ENCODE assay signal across 22 cellular contexts in genomic region chr3:69743975-69744374, GRCh38. TPM values are rescaled to one million over a fixed set of nuclear protein-coding genes. Genes with fewer than 3 reads are reported as not detected.
"Had no signal": no experiment of that assay in that cellular context is flagged by ENCODE, and none has a peak within 500 bp of the region (broad histone marks: within the 10 kb centered on the region; RNA-seq: fewer than 3 reads in every experiment).

No MANE protein-coding gene starts in this region.

- H3K27ac ChIP-seq: brain microvascular endothelial cell, cardiac muscle cell had no signal

- H3K4me3 ChIP-seq: cardiac muscle cell had no signal

- ATAC-seq: activated CD8-positive, alpha-beta memory T cell treated with anti-CD3 and anti-CD28 coated beads, Interleukin-2, amount 10 ng/mL, durations not matched to agents 7 days and 5 days; activated naive CD4-positive, alpha-beta T cell treated with anti-CD3 and anti-CD28 coated beads, Interleukin-2, amount 50 U/mL, for 72 hours; activated T-cell treated with anti-CD3 and anti-CD28 coated beads, Interleukin-2, amount 50 U/mL, for 4 hours; T-helper 17 cell had no signal

- H3K36me3 ChIP-seq: brain microvascular endothelial cell, cardiac muscle cell had no signal

- DNase-seq: activated B cell treated with CpG ODN at 0.5 μM for 24 hours; activated CD4-positive, alpha-beta T cell treated with anti-CD3 and anti-CD28 coated beads for 1 hour; activated CD4-positive, alpha-beta T cell treated with anti-CD3 and anti-CD28 coated beads, Interleukin-2, amount 10 ng/mL, durations not matched to agents 24 days and 14 days; activated CD4-positive, alpha-beta T cell treated with anti-CD3 and anti-CD28 coated beads, Interleukin-2, amount 50 U/mL, for 48 hours; activated CD8-positive, alpha-beta memory T cell treated with anti-CD3 and anti-CD28 coated beads, Interleukin-2, amount 10 ng/mL, durations not matched to agents 7 days and 5 days; activated effector memory CD4-positive, alpha-beta T cell treated with anti-CD3 and anti-CD28 coated beads, Interleukin-2, amount 50 U/mL, for 16 hours; activated naive CD4-positive, alpha-beta T cell treated with Interleukin-2 at 50 U/mL for 16 hours; activated T-cell treated with anti-CD3 and anti-CD28 coated beads, Interleukin-2, amount 50 U/mL, for 4 hours; brain microvascular endothelial cell; Kasumi-1; NCI-H146; NCI-H187 treated with DMSO at 0.1 percent for 48 hours; NCI-H2081 treated with DMSO at 0.1 percent for 48 hours; NCI-H446; NCI-H524 treated with DMSO at 0.1 percent for 48 hours; NCI-H748 treated with DMSO at 0.1 percent for 48 hours; SIG-M5; T-helper 17 cell; T-helper 9 cell had no signal

- H3K27me3 ChIP-seq: brain microvascular endothelial cell, cardiac muscle cell had no signal

RNA-seq across cellular contexts. Expression of gene MITF, which starts 4.7 kb away (rescaled TPM):
- total RNA-seq: activated B cell treated with CpG ODN at 0.5 μM for 24 hours; activated CD8-positive, alpha-beta memory T cell treated with anti-CD3 and anti-CD28 coated beads, Interleukin-2, amount 10 ng/mL, durations not matched to agents 7 days and 5 days; OCI-LY7 had no signal
